In the genomic region with DNA sequence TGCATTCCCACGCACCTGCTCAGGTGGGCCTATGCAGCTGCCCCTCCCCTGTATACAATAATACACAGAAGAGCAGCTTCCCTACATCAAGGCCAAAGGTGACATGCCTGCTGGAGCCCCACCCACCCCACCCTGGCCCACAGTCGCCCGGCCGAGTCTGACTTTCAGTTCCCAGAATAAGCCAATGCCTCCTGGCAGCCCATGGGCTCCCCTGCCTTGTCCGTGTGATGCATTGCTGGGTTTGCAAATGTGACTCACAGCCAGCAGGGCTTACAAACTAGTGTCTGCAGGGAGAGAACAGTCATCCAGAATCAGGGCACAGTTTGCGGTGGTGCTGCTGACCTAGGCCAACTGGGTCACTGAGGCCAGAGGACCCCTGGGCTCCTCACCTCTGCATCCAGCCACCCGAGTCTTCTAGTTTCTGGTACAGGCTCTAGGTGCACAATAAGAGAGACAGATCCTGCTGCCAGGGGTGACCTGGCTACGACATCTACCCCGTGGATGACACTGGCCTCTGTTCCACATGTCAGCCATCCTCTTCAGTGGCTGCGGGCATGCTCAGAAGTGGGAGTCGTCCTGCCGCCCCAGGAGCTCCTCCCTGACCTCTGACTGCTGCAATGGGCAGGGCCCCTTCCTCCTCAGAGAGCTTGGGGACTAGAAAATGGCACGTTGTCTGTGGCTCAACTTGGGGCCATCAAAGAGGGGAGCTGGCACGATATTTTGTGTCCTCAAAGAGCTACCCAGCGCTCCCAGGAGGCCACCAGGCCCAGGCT, we compare ENCODE assay signal across 10 cellular contexts.
DNase-seq lines count a peak whose midpoint lies in the region; ATAC-seq, FAIRE-seq and TF ChIP-seq lines count a peak whose summit lies in the region.
"Had no signal": no experiment of that assay in that cellular context is flagged by ENCODE, and none has a peak within 500 bp of the region (broad histone marks: within the 10 kb centered on the region; RNA-seq: fewer than 3 reads in every experiment).

No MANE protein-coding gene starts in this region.

- H3K4me3 ChIP-seq in heart right ventricle (no peak overlapping the region), suprapubic skin (no peak overlapping the region)

- intact Hi-C loops in heart right ventricle (cut with DNase I) = no loop called here

- H3K27me3 ChIP-seq in heart right ventricle (no peaks in the 10 kb centered on the region), suprapubic skin (no peaks in the 10 kb centered on the region)

- H3K4me1 ChIP-seq in heart right ventricle (peaks cover 34 to 95% (median 77%) of the 10 kb centered on the region in 9 donors), suprapubic skin (peaks cover 80% of the 10 kb centered on the region)

- 58 to 60% methylated on average over 15 of the region's 15 CpGs for WGBS in heart right ventricle, 2 donors
- 43% methylated on average over 9 of the region's 15 CpGs for WGBS in suprapubic skin

- TF ChIP-seq CTCF in heart right ventricle (IDR thresholded peaks at IDR 0.05) (no peak), suprapubic skin (IDR thresholded peaks at IDR 0.05) (no peak)

- DNase-seq in H54 (ENCODE audit: insufficient read length, low spot score) = peak; percentile 96
- peak; percentile 59 for DNase-seq in T1000 (lab: John Stamatoyannopoulos, UW)
- DNase-seq in heart right ventricle = peak in 1 of 2 donors; percentile 62
- DNase-seq in suprapubic skin (ENCODE audit: low spot score in 2 of 2) = no peak
- no peak for DNase-seq in Ammon's horn (ENCODE audit: low spot score)
- no peak for DNase-seq in NCI-H128 (lab: John Stamatoyannopoulos, UW; ENCODE audit: unreplicated experiment)
- no peak for DNase-seq in HuH-7 (ENCODE audit: low spot score)
- DNase-seq: activated T-cell treated with anti-CD3 and anti-CD28 coated beads, Interleukin-2, amount 50 U/mL, for 72 hours had no signal

- H3K36me3 ChIP-seq in heart right ventricle (peaks cover 0 to 3% (median 0%) of the 10 kb centered on the region in 9 donors), suprapubic skin (no peaks in the 10 kb centered on the region)

- ATAC-seq in heart right ventricle (peak; percentile 41 to 69 (median 57)), GM21576 (IDR thresholded peaks at IDR 0.05; ENCODE audit: unreplicated experiment) (no peak)
- ATAC-seq: activated T-cell treated with anti-CD3 and anti-CD28 coated beads, Interleukin-2, amount 50 U/mL, for 72 hours had no signal

- peak; percentile 93 for FAIRE-seq in H54 (lab: Jason Lieb, UNC)

- no peak for TF ChIP-seq EP300 in suprapubic skin (IDR thresholded peaks at IDR 0.05)

- H3K27ac ChIP-seq in heart right ventricle (peak overlapping the region in 9 of 10 donors; percentile 59 to 83 (median 71)), suprapubic skin (peak overlapping the region; percentile 39)
- H3K27ac ChIP-seq: HL-60 had no signal

- TF ChIP-seq POLR2A in H54 (IDR thresholded peaks at IDR 0.05; ENCODE audit: low read depth, low read length) = no peak
- TF ChIP-seq POLR2A in suprapubic skin (IDR thresholded peaks at IDR 0.05) = no peak

- no peaks in the 10 kb centered on the region for H3K9me3 ChIP-seq in heart right ventricle
- no peaks in the 10 kb centered on the region for H3K9me3 ChIP-seq in suprapubic skin

Comparison
In these comparisons a context has a peak if more than half of its experiments do, and no peak if none do; other contexts are left out.
1. DNase-seq: peak in H54 (single experiment) and T1000 (single experiment); none in suprapubic skin (0 of 2), Ammon's horn (single experiment), NCI-H128 (single experiment) and HuH-7 (single experiment).